Comparison of ENCODE assay signal across 8 cellular contexts in the genomic region with DNA sequence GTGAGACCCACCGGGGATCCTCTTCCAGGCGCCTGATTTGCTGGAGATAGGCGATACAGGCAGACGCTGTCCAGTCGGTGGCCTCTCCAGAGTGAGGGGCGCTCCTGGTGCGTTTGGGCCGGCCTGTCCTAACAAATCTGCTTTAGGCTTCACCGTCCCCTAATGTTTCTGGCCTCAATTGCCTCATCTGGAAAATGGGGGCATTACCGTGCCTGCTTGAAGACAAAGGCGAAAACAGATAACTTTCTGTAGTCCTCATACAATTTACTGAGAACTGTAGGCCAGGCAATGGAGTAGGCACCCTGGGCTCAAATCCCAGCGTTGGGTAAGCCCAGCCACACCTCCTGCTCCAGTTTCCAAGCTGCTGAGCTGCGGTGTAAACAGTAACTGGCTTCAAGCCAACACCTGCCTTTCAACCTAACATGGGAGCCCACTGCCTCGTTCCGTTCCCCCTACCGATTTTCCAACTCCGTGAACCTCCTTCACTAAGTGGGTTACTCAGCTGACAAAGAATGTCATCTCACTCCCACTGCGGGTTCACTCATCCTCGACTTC. TPM values are rescaled to one million over a fixed set of nuclear protein-coding genes. Genes with fewer than 3 reads are reported as not detected.
A peak's percentile ranks its signal among the peaks of the same experiment; 100 is the strongest.
DNase-seq lines count a peak whose midpoint lies in the region; ATAC-seq, FAIRE-seq and TF ChIP-seq lines count a peak whose summit lies in the region.

No MANE protein-coding gene starts in this region.

- H3K27me3 Mint-ChIP-seq in astrocyte (ENCODE audit: low read depth, unreplicated experiment) = no peaks in the 10 kb centered on the region

- FAIRE-seq in astrocyte (lab: Jason Lieb, UNC) (no peak), D721Med (lab: Jason Lieb, UNC) (no peak)

- peak overlapping the region; percentile 86 for H3K9ac ChIP-seq in astrocyte (ENCODE audit: low read length)

- H3K36me3 ChIP-seq in astrocyte (ENCODE audit: insufficient read depth, low read length) (no peaks in the 10 kb centered on the region), thymus (ENCODE audit: control insufficient read depth, insufficient read depth) (no peaks in the 10 kb centered on the region)

- H3K27ac ChIP-seq in astrocyte (ENCODE audit: low read depth, low read length) = peak overlapping the region; percentile 73
- H3K27ac ChIP-seq in thymus (ENCODE audit: low read depth) = peak overlapping the region; percentile 85

- peak overlapping the region; percentile 93 for H3K4me2 ChIP-seq in astrocyte (ENCODE audit: low read length)

- H3K4me3 ChIP-seq in astrocyte (ENCODE audit: insufficient read depth, low read depth, low read length) (peak overlapping the region; percentile 86), thymus (ENCODE audit: low read length) (peak overlapping the region; percentile 76)

- no peaks in the 10 kb centered on the region for H3K9me3 ChIP-seq in astrocyte (ENCODE audit: insufficient read depth, low read depth, low read length)
- no peaks in the 10 kb centered on the region for H3K9me3 ChIP-seq in thymus (ENCODE audit: control insufficient read depth)

- peak overlapping the region; percentile 74 for H3K4me3 Mint-ChIP-seq in astrocyte (ENCODE audit: unreplicated experiment)

- peak overlapping the region; percentile 87 for H2AFZ ChIP-seq in astrocyte (ENCODE audit: low read depth, low read length)

- peak; percentile 17 for DNase-seq in AG20443 (ENCODE audit: low spot score)
- DNase-seq in HK-2 (ENCODE audit: unreplicated experiment) = peak; percentile 70
- peak; percentile 4 for DNase-seq in astrocyte (ENCODE audit: low read depth)
- peak; percentile 51 for DNase-seq in left kidney (ENCODE audit: low read depth, low spot score)
- DNase-seq in NCI-H524 treated with DMSO at 0.1 percent for 48 hours (lab: John Stamatoyannopoulos, UW) = no peak
- DNase-seq in D721Med (ENCODE audit: insufficient read length, low spot score) = no peak

- H4K20me1 ChIP-seq in astrocyte (ENCODE audit: insufficient read depth, low read length) = no peaks in the 10 kb centered on the region

- H3K9me3 Mint-ChIP-seq in astrocyte (ENCODE audit: unreplicated experiment) = no peaks in the 10 kb centered on the region

- H3K27ac Mint-ChIP-seq in astrocyte (ENCODE audit: unreplicated experiment) = no peak overlapping the region

- ATAC-seq in GM19351 (IDR thresholded peaks at IDR 0.05; ENCODE audit: unreplicated experiment) = no peak

- TF ChIP-seq CTCF in astrocyte (IDR thresholded peaks at IDR 0.05; ENCODE audit: insufficient read depth, low read depth, low read length) (no peak), D721Med (IDR thresholded peaks at IDR 0.05; ENCODE audit: insufficient read depth, missing control alignments) (no peak)

- H3K4me1 ChIP-seq in astrocyte (ENCODE audit: insufficient read depth, low read length) (peaks cover 6% of the 10 kb centered on the region), thymus (ENCODE audit: control insufficient read depth, insufficient read depth, low read length) (peaks cover 3% of the 10 kb centered on the region)

- no peaks in the 10 kb centered on the region for H3K36me3 Mint-ChIP-seq in astrocyte (ENCODE audit: low read depth, unreplicated experiment)

- 70% methylated on average over 19 of the region's 19 CpGs for WGBS in thymus

- no peaks in the 10 kb centered on the region for H3K4me1 Mint-ChIP-seq in astrocyte (ENCODE audit: low read depth, unreplicated experiment)

- H3K79me2 ChIP-seq in astrocyte (ENCODE audit: insufficient read depth, low read length) = peaks cover 4% of the 10 kb centered on the region

- no peaks in the 10 kb centered on the region for H3K27me3 ChIP-seq in astrocyte (ENCODE audit: insufficient read depth, low read length)
- H3K27me3 ChIP-seq in thymus (ENCODE audit: control insufficient read depth, insufficient read depth) = no peaks in the 10 kb centered on the region

RNA-seq across cellular contexts. Expression of a gene that starts 0.6 kb away (rescaled TPM):
- total RNA-seq in astrocyte = 4.6 and 4.9 TPM in 2 replicates
- polyA plus RNA-seq in thymus = 10.3 TPM

RNA-seq across cellular contexts. Expression of a gene that starts 53.9 kb away (rescaled TPM):
- 39.4 and 39.6 TPM in 2 replicates for total RNA-seq in astrocyte
- polyA plus RNA-seq in thymus = 27.7 TPM

Comparison
In these comparisons a context has a peak if more than half of its experiments do, and no peak if none do; other contexts are left out.
1. DNase-seq: peak in AG20443 (single experiment), HK-2 (single experiment), astrocyte (single experiment) and left kidney (single experiment); none in NCI-H524 treated with DMSO at 0.1 percent for 48 hours (single experiment) and D721Med (single experiment).